18 cellular contexts compared by ENCODE assay signal in the genomic region with DNA sequence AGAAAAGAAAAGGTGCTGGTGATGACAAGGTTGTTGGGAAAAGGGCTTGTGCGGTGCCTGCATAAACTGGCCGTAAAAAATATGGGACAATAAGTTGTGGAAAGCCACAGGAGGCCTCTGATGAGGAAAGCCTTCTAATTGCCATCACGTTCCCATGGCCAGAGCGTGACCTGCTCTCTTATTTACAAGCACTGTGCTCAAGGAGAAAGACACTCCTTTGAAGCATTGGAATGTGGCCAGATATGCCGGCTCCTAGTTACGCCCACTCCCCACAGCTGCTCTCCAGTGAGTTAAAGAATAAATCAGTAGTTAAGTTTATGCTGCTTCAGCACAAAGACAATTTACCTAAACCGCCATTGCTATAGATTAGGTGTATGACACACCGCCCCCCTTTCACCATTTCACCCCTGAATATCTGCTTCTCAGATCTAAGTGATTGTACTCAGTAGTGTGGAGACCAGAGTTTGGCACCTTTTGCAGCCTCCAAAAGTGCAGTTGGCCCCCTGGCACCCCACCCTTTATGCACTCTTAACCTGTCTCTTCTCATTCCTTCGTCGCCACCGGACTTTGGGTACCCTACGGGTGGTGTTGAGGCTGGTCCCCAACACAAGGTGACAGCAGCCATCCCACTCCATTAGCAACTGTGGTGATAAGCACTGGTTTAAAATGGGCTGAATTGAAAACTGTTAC. TPM values are rescaled to one million over a fixed set of nuclear protein-coding genes. Genes with fewer than 3 reads are reported as not detected.
"Had no signal": no experiment of that assay in that cellular context is flagged by ENCODE, and none has a peak within 500 bp of the region (broad histone marks: within the 10 kb centered on the region; RNA-seq: fewer than 3 reads in every experiment).

No MANE protein-coding gene starts in this region.

- H3K36me3 ChIP-seq: brain microvascular endothelial cell, left lung had no signal

- ATAC-seq: esophagus mucosa; foreskin keratinocyte; left lung; right cardiac atrium; stimulated activated memory B cell treated with anti-CD40 and anti-IgM and Interleukin-4, amounts not matched to agents 10 μg/mL and 1 μg/mL and 100 μg/mL, for 72 hours; T-helper 17 cell had no signal

- H3K27ac Mint-ChIP-seq: activated T-helper 2 cell treated with anti-CD3 and anti-CD28 coated beads, Interferon-gamma antibody, Interleukin-2, Interleukin-4, amounts not matched to agents 10 μg/mL and 5 μg/mL and 100 μg/mL, durations not matched to agents 14 hours and 24 hours and 36 hours; memory B cell; stimulated activated memory B cell treated with anti-CD40 and anti-IgM and Interleukin-4, amounts not matched to agents 10 μg/mL and 1 μg/mL and 100 μg/mL, for 72 hours; T-helper 17 cell had no signal

- H3K9me3 ChIP-seq: neutrophil, tibial nerve had no signal

- H3K4me1 ChIP-seq: foreskin keratinocyte, tibial nerve had no signal

- H3K4me3 ChIP-seq: left lung, tibial nerve had no signal

- H3K9me3 Mint-ChIP-seq: activated T-helper 2 cell treated with anti-CD3 and anti-CD28 coated beads, Interferon-gamma antibody, Interleukin-2, Interleukin-4, amounts not matched to agents 10 μg/mL and 5 μg/mL and 100 μg/mL, durations not matched to agents 14 hours and 24 hours and 36 hours; memory B cell had no signal

- DNase-seq: activated CD4-positive, alpha-beta T cell treated with anti-CD3 and anti-CD28 coated beads, Interleukin-2, amount 50 U/mL, for 1 hour; activated CD4-positive, CD25-positive, alpha-beta regulatory T cell; activated naive CD4-positive, alpha-beta T cell treated with anti-CD3 and anti-CD28 coated beads, Interleukin-2, amount 50 U/mL, for 16 hours; activated T-cell treated with anti-CD3 and anti-CD28 coated beads for 4 hours; brain microvascular endothelial cell; dermis blood vessel endothelial cell; foreskin keratinocyte; left lung; right cardiac atrium; T-helper 17 cell had no signal

- H3K4me3 Mint-ChIP-seq: memory B cell; stimulated activated memory B cell treated with anti-CD40 and anti-IgM and Interleukin-4, amounts not matched to agents 10 μg/mL and 1 μg/mL and 100 μg/mL, for 72 hours; T-helper 17 cell had no signal

- H3K27ac ChIP-seq: brain microvascular endothelial cell, foreskin keratinocyte, left lung, neutrophil, tibial nerve had no signal

RNA-seq across cellular contexts. Expression of gene PGLYRP1, which starts 8.2 kb away (rescaled TPM):
- total RNA-seq: activated CD8-positive, alpha-beta memory T cell treated with anti-CD3 and anti-CD28 coated beads for 36 hours; activated T-helper 2 cell treated with anti-CD3 and anti-CD28 coated beads, Interferon-gamma antibody, Interleukin-2, Interleukin-4, amounts not matched to agents 10 μg/mL and 5 μg/mL and 100 μg/mL, durations not matched to agents 14 hours and 24 hours and 36 hours; cerebellum; dermis blood vessel endothelial cell; esophagus mucosa; foreskin keratinocyte; right cardiac atrium; T-helper 17 cell; tibial nerve had no signal
- polyA plus RNA-seq: foreskin keratinocyte, right cardiac atrium had no signal

RNA-seq across cellular contexts. Expression of gene IGFL4, which starts 9.8 kb away (rescaled TPM):
- total RNA-seq: activated CD8-positive, alpha-beta memory T cell treated with anti-CD3 and anti-CD28 coated beads for 36 hours; activated T-helper 2 cell treated with anti-CD3 and anti-CD28 coated beads, Interferon-gamma antibody, Interleukin-2, Interleukin-4, amounts not matched to agents 10 μg/mL and 5 μg/mL and 100 μg/mL, durations not matched to agents 14 hours and 24 hours and 36 hours; dermis blood vessel endothelial cell; foreskin keratinocyte; left lung; right cardiac atrium; T-helper 17 cell had no signal
- polyA plus RNA-seq: foreskin keratinocyte, right cardiac atrium had no signal

RNA-seq across cellular contexts. Expression of gene NOVA2, which starts 57.3 kb away (rescaled TPM):
- total RNA-seq: activated CD8-positive, alpha-beta memory T cell treated with anti-CD3 and anti-CD28 coated beads for 36 hours; activated T-helper 2 cell treated with anti-CD3 and anti-CD28 coated beads, Interferon-gamma antibody, Interleukin-2, Interleukin-4, amounts not matched to agents 10 μg/mL and 5 μg/mL and 100 μg/mL, durations not matched to agents 14 hours and 24 hours and 36 hours; foreskin keratinocyte; T-helper 17 cell had no signal
